Comparison of ENCODE assay signal across 33 cellular contexts in the genomic region with DNA sequence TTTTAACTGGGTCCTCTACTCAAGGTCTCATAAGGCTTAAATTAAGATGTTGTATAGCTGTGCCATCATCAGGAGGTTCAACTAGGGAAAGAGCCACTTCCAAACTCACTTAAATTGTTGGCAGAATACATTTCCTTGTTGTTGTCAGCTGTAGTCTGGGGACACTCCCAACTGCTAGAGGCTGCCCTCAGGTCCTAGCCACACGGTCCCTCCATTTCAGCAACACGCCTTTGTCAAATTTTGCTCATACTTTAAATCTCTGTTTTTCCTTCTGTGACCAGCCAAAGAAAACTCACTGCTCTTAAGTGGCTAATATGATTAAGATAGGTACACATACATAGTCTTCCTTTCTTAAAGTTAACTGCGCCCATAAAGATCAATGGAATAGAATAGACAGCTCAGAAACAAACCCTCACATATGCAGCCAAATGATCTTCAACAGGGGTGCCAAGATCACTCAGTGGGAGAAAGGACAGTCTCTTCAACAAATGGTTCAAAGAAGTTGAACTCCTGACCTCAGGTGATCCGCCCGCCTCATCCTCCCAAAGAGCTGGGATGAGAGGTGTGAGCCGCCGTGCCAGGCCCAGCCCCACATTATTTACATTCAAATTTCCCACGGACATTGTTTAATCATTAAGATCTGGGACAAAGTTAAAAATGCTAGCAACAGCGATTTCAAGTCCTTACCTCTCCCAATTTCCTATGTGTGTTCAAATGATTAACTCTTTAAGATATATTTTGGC.
"Had no signal": no experiment of that assay in that cellular context is flagged by ENCODE, and none has a peak within 500 bp of the region (broad histone marks: within the 10 kb centered on the region; RNA-seq: fewer than 3 reads in every experiment).

No MANE protein-coding gene starts in this region.

- H3K27ac Mint-ChIP-seq: activated B cell treated with CpG ODN at 0.5 μM for 24 hours; activated CD4-positive, alpha-beta memory T cell treated with anti-CD3 and anti-CD28 coated beads for 36 hours; activated CD4-positive, alpha-beta T cell treated with anti-CD3 and anti-CD28 coated beads, Interleukin-2, amount 10 ng/mL, durations not matched to agents 24 days and 14 days; activated CD8-positive, alpha-beta T cell treated with anti-CD3 and anti-CD28 coated beads for 36 hours; activated naive CD4-positive, alpha-beta T cell treated with anti-CD3 and anti-CD28 coated beads for 36 hours; activated naive CD4-positive, alpha-beta T cell treated with anti-CD3 and anti-CD28 coated beads, Interleukin-2, amount 50 U/mL, for 72 hours; activated naive CD8-positive, alpha-beta T cell treated with anti-CD3 and anti-CD28 coated beads for 36 hours; activated T-cell treated with anti-CD3 and anti-CD28 coated beads, Interleukin-2, amount 50 U/mL, for 72 hours; activated T-helper 1 cell treated with anti-CD3 and anti-CD28 coated beads, Interleukin-12 subunit alpha, Interleukin-12 subunit beta, Interleukin-2, Interleukin-4 antibody, amounts not matched to agents 30 ng/mL and 10 ng/mL and 1 ng/mL, durations not matched to agents 14 hours and 24 hours and 36 hours; activated T-helper 17 cell treated with anti-CD3 and anti-CD28 coated beads, Interleukin-2, amount 50 U/mL, for 72 hours; brain; T-helper 1 cell treated with Interleukin-12 subunit alpha and Interleukin-12 subunit beta and Interleukin-4 antibody, amounts not matched to agents 30 μg/mL and 1 μg/mL, for 36 hours; T-helper 2 cell treated with Interferon-gamma antibody and Interleukin-4, amounts not matched to agents 5 μg/mL and 100 μg/mL, for 36 hours had no signal

- H3K36me3 Mint-ChIP-seq: activated CD4-positive, alpha-beta memory T cell treated with anti-CD3 and anti-CD28 coated beads for 36 hours; activated naive CD8-positive, alpha-beta T cell treated with anti-CD3 and anti-CD28 coated beads for 36 hours; brain had no signal

- H3K4me1 Mint-ChIP-seq: brain had no signal

- H3K27ac ChIP-seq: adrenal gland, ascending aorta, VCaP had no signal

- ATAC-seq: activated CD8-positive, alpha-beta T cell treated with anti-CD3 and anti-CD28 coated beads for 36 hours; activated naive CD4-positive, alpha-beta T cell treated with anti-CD3 and anti-CD28 coated beads, Interleukin-2, amount 50 U/mL, for 72 hours; activated T-cell treated with anti-CD3 and anti-CD28 coated beads, Interleukin-2, amount 50 U/mL, for 4 hours; activated T-cell treated with anti-CD3 and anti-CD28 coated beads, Interleukin-2, amount 50 U/mL, for 72 hours; activated T-helper 17 cell treated with anti-CD3 and anti-CD28 coated beads, Interleukin-2, amount 50 U/mL, for 72 hours had no signal

- H3K27me3 ChIP-seq: adrenal gland, ascending aorta had no signal

- H3K36me3 ChIP-seq: adrenal gland, ascending aorta had no signal

- H3K9me3 ChIP-seq: adrenal gland, ascending aorta had no signal

- H3K4me3 Mint-ChIP-seq: activated B cell treated with CpG ODN at 0.5 μM for 24 hours; activated CD4-positive, alpha-beta memory T cell treated with anti-CD3 and anti-CD28 coated beads for 36 hours; activated CD4-positive, alpha-beta T cell treated with anti-CD3 and anti-CD28 coated beads, Interleukin-2, amount 10 ng/mL, durations not matched to agents 24 days and 14 days; activated CD8-positive, alpha-beta T cell treated with anti-CD3 and anti-CD28 coated beads for 36 hours; activated naive CD4-positive, alpha-beta T cell treated with anti-CD3 and anti-CD28 coated beads for 36 hours; activated naive CD8-positive, alpha-beta T cell treated with anti-CD3 and anti-CD28 coated beads for 36 hours; activated T-cell treated with anti-CD3 and anti-CD28 coated beads, Interleukin-2, amount 50 U/mL, for 4 hours; activated T-cell treated with anti-CD3 and anti-CD28 coated beads, Interleukin-2, amount 50 U/mL, for 72 hours; activated T-helper 1 cell treated with anti-CD3 and anti-CD28 coated beads, Interleukin-12 subunit alpha, Interleukin-12 subunit beta, Interleukin-2, Interleukin-4 antibody, amounts not matched to agents 30 ng/mL and 10 ng/mL and 1 ng/mL, durations not matched to agents 14 hours and 24 hours and 36 hours; activated T-helper 17 cell treated with anti-CD3 and anti-CD28 coated beads, Interleukin-2, amount 50 U/mL, for 72 hours; brain; T-helper 1 cell treated with Interleukin-12 subunit alpha and Interleukin-12 subunit beta and Interleukin-4 antibody, amounts not matched to agents 30 μg/mL and 1 μg/mL, for 36 hours; T-helper 2 cell treated with Interferon-gamma antibody and Interleukin-4, amounts not matched to agents 5 μg/mL and 100 μg/mL, for 36 hours had no signal

- H3K9me3 Mint-ChIP-seq: activated B cell treated with CpG ODN at 0.5 μM for 24 hours; activated CD4-positive, alpha-beta memory T cell treated with anti-CD3 and anti-CD28 coated beads for 36 hours; activated CD4-positive, alpha-beta T cell treated with anti-CD3 and anti-CD28 coated beads, Interleukin-2, amount 10 ng/mL, durations not matched to agents 24 days and 14 days; activated CD8-positive, alpha-beta T cell treated with anti-CD3 and anti-CD28 coated beads for 36 hours; activated naive CD4-positive, alpha-beta T cell treated with anti-CD3 and anti-CD28 coated beads for 36 hours; activated naive CD4-positive, alpha-beta T cell treated with anti-CD3 and anti-CD28 coated beads, Interleukin-2, amount 50 U/mL, for 72 hours; activated naive CD8-positive, alpha-beta T cell treated with anti-CD3 and anti-CD28 coated beads for 36 hours; activated T-cell treated with anti-CD3 and anti-CD28 coated beads, Interleukin-2, amount 50 U/mL, for 4 hours; activated T-cell treated with anti-CD3 and anti-CD28 coated beads, Interleukin-2, amount 50 U/mL, for 72 hours; activated T-helper 1 cell treated with anti-CD3 and anti-CD28 coated beads, Interleukin-12 subunit alpha, Interleukin-12 subunit beta, Interleukin-2, Interleukin-4 antibody, amounts not matched to agents 30 ng/mL and 10 ng/mL and 1 ng/mL, durations not matched to agents 14 hours and 24 hours and 36 hours; activated T-helper 17 cell treated with anti-CD3 and anti-CD28 coated beads, Interleukin-2, amount 50 U/mL, for 72 hours; brain; T-helper 1 cell treated with Interleukin-12 subunit alpha and Interleukin-12 subunit beta and Interleukin-4 antibody, amounts not matched to agents 30 μg/mL and 1 μg/mL, for 36 hours; T-helper 2 cell treated with Interferon-gamma antibody and Interleukin-4, amounts not matched to agents 5 μg/mL and 100 μg/mL, for 36 hours had no signal

- H3K4me3 ChIP-seq: adrenal gland, ascending aorta had no signal

- H3K4me1 ChIP-seq: adrenal gland, ascending aorta had no signal

- DNase-seq: activated B cell treated with CpG ODN at 0.5 μM for 24 hours; activated CD4-positive, alpha-beta memory T cell treated with anti-CD3 and anti-CD28 coated beads for 36 hours; activated CD4-positive, alpha-beta T cell treated with anti-CD3 and anti-CD28 coated beads for 4 hours; activated CD4-positive, alpha-beta T cell treated with anti-CD3 and anti-CD28 coated beads, Interleukin-2, amount 10 ng/mL, durations not matched to agents 24 days and 14 days; activated CD4-positive, alpha-beta T cell treated with anti-CD3 and anti-CD28 coated beads, Interleukin-2, amount 50 U/mL, for 1 hour; activated CD4-positive, alpha-beta T cell treated with anti-CD3 and anti-CD28 coated beads, Interleukin-2, amount 50 U/mL, for 4 hours; activated CD4-positive, CD25-positive, alpha-beta regulatory T cell treated with anti-CD3 and anti-CD28 coated beads, Interleukin-2, amount 50 U/mL, for 72 hours; activated CD8-positive, alpha-beta memory T cell treated with anti-CD3 and anti-CD28 coated beads, Interleukin-2, amount 50 U/mL, for 4 hours; activated CD8-positive, alpha-beta T cell treated with anti-CD3 and anti-CD28 coated beads for 36 hours; activated effector memory CD4-positive, alpha-beta T cell treated with anti-CD3 and anti-CD28 coated beads, Interleukin-2, amount 50 U/mL, for 16 hours; activated gamma-delta T cell treated with Interleukin-2 at 50 U/mL for 16 hours; activated naive CD4-positive, alpha-beta T cell; activated naive CD4-positive, alpha-beta T cell treated with anti-CD3 and anti-CD28 coated beads for 36 hours; activated naive CD4-positive, alpha-beta T cell treated with anti-CD3 and anti-CD28 coated beads, Interleukin-2, amount 50 U/mL, for 16 hours; activated naive CD8-positive, alpha-beta T cell treated with anti-CD3 and anti-CD28 coated beads for 36 hours; activated T-cell treated with anti-CD3 and anti-CD28 coated beads for 4 hours; activated T-cell treated with anti-CD3 and anti-CD28 coated beads, Interleukin-2, amount 50 U/mL, for 1 hour; activated T-cell treated with anti-CD3 and anti-CD28 coated beads, Interleukin-2, amount 50 U/mL, for 4 hours; activated T-cell treated with anti-CD3 and anti-CD28 coated beads, Interleukin-2, amount 50 U/mL, for 72 hours; adrenal gland; amniotic stem cell; central memory CD4-positive, alpha-beta T cell; T-helper 1 cell; T-helper 2 cell; T-helper 9 cell had no signal
